In the genomic region with DNA sequence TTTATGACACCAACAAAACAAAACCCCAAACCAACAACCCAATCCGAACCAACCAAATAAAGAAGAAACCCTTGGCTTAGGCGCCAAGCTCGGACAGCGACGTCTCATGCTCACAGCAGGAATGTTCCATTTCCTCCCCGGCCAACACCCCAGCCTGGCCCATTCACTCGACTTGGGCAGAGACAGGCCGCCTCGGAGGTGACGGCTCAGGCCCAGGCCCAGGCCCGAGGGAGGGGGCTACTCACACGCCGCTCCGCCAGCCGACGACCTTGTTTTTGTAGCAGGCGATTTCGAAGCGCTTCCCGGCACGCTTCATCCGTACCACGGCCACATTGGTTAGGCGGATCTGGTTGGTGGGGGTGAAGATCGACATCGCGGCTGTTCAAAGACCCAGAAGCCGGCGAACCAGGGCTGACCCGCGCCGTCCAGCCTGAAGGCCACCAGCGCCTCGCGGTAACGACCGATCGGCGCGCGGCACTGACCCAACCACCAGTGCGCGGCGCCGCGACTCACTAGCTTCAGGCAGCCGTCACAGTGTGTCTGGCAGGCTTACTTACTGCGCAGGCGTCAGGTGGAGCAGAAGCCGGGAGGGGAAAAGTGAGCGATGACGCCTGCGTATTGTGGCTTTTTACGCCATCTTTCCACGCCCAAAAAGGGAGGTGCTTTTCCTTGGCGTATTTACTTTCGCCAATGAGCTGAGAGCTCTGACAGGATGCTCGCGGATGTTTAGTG, we compare ENCODE assay signal across 8 cellular contexts. TPM values are rescaled to one million over a fixed set of nuclear protein-coding genes. Genes with fewer than 3 reads are reported as not detected.
A peak's percentile ranks its signal among the peaks of the same experiment; 100 is the strongest.
DNase-seq lines count a peak whose midpoint lies in the region; ATAC-seq and TF ChIP-seq lines count a peak whose summit lies in the region.
"Not testable (repeated sequence)": the region's sequence is repeated elsewhere in the genome, so short reads cannot be mapped to it uniquely, and the experiment has no call there.

A gene (minus strand): TSS at position 542 of the 732 bp plus-strand sequence. CDS start 169 bp downstream, at position 373.

- peak; percentile 45 for TF ChIP-seq CTCF in RWPE2 (IDR thresholded peaks at IDR 0.05; ENCODE audit: poor library complexity, severe bottlenecking)
- TF ChIP-seq CTCF in fibroblast of mammary gland (conservative IDR thresholded peaks at IDR 0.05; ENCODE audit: control insufficient read depth, insufficient read depth, low read depth, low read length), result not testable (repeated sequence)

- intact Hi-C loops in activated T-helper 2 cell treated with anti-CD3 and anti-CD28 coated beads, Interferon-gamma antibody, Interleukin-2, Interleukin-4, amounts not matched to agents 10 μg/mL and 5 μg/mL and 100 μg/mL, durations not matched to agents 14 hours and 24 hours and 36 hours (cut with micrococcal nuclease), result loop anchor here (2.0 to 10.0 kb wide), 4 partner anchors 150 to 1123 kb away; a partner anchor contains a TSS

- not testable (repeated sequence) for H3K4me1 ChIP-seq in RWPE2 (ENCODE audit: insufficient read depth, poor library complexity, severe bottlenecking)

- H3K9me3 ChIP-seq in RWPE2 (ENCODE audit: severe bottlenecking), result not testable (repeated sequence)

- H3K9me3 Mint-ChIP-seq in activated T-helper 2 cell treated with anti-CD3 and anti-CD28 coated beads, Interferon-gamma antibody, Interleukin-2, Interleukin-4, amounts not matched to agents 10 μg/mL and 5 μg/mL and 100 μg/mL, durations not matched to agents 14 hours and 24 hours and 36 hours; naive thymus-derived CD8-positive, alpha-beta T cell: not testable (repeated sequence)

- H3K4me3 ChIP-seq in RWPE2 (ENCODE audit: severe bottlenecking), result peak within 1 kb of the TSS; percentile 60
- peak within 1 kb of the TSS; percentile 65 for H3K4me3 ChIP-seq in fibroblast of mammary gland (ENCODE audit: control insufficient read depth, low read depth, low read length)

- peak; percentile 99 for DNase-seq in EH (ENCODE audit: low read depth)
- peak; percentile 99 for DNase-seq in H4 (ENCODE audit: low spot score)
- peak; percentile 100 for DNase-seq in LoVo (ENCODE audit: low spot score)
- DNase-seq in RWPE2 (ENCODE audit: low spot score), result peak; percentile 95
- peak; percentile 94 for DNase-seq in activated T-helper 2 cell treated with anti-CD3 and anti-CD28 coated beads, Interferon-gamma antibody, Interleukin-2, Interleukin-4, amounts not matched to agents 10 μg/mL and 5 μg/mL and 100 μg/mL, durations not matched to agents 14 hours and 24 hours and 36 hours (ENCODE audit: low spot score)
- DNase-seq in fibroblast of mammary gland (ENCODE audit: low read depth), result peak; percentile 99
- peak; percentile 77 to 97 (median 94) for DNase-seq in naive thymus-derived CD8-positive, alpha-beta T cell
- DNase-seq in stimulated activated naive CD4-positive, alpha-beta T cell (lab: John Stamatoyannopoulos, UW), result peak; percentile 78 to 96 (median 94)

- H3K27me3 Mint-ChIP-seq in activated T-helper 2 cell treated with anti-CD3 and anti-CD28 coated beads, Interferon-gamma antibody, Interleukin-2, Interleukin-4, amounts not matched to agents 10 μg/mL and 5 μg/mL and 100 μg/mL, durations not matched to agents 14 hours and 24 hours and 36 hours (ENCODE audit: low read depth); naive thymus-derived CD8-positive, alpha-beta T cell: not testable (repeated sequence)

- POLR2A ChIA-PET in naive thymus-derived CD8-positive, alpha-beta T cell (lab: Charles Lee), result interaction anchor here (1.0 to 3.2 kb wide), 8 partner anchors 11 to 881 kb away, joined by 3 to 28 read pairs (median 6); a partner anchor contains a TSS

- peak within 1 kb of the TSS; percentile 100 for H3K27ac Mint-ChIP-seq in activated T-helper 2 cell treated with anti-CD3 and anti-CD28 coated beads, Interferon-gamma antibody, Interleukin-2, Interleukin-4, amounts not matched to agents 10 μg/mL and 5 μg/mL and 100 μg/mL, durations not matched to agents 14 hours and 24 hours and 36 hours
- H3K27ac Mint-ChIP-seq in naive thymus-derived CD8-positive, alpha-beta T cell, result peak within 1 kb of the TSS; percentile 96 to 100 (median 99)

- peaks cover 37% of the 10 kb centered on the region for H3K36me3 Mint-ChIP-seq in activated T-helper 2 cell treated with anti-CD3 and anti-CD28 coated beads, Interferon-gamma antibody, Interleukin-2, Interleukin-4, amounts not matched to agents 10 μg/mL and 5 μg/mL and 100 μg/mL, durations not matched to agents 14 hours and 24 hours and 36 hours (ENCODE audit: low read depth)
- peaks cover 4 to 55% (median 17%) of the 10 kb centered on the region in 3 donors for H3K36me3 Mint-ChIP-seq in naive thymus-derived CD8-positive, alpha-beta T cell

- H3K36me3 ChIP-seq in RWPE2 (ENCODE audit: low read depth), result peaks cover 30% of the 10 kb centered on the region

- peak within 1 kb of the TSS; percentile 100 for H3K4me3 Mint-ChIP-seq in activated T-helper 2 cell treated with anti-CD3 and anti-CD28 coated beads, Interferon-gamma antibody, Interleukin-2, Interleukin-4, amounts not matched to agents 10 μg/mL and 5 μg/mL and 100 μg/mL, durations not matched to agents 14 hours and 24 hours and 36 hours (ENCODE audit: low read depth)
- peak within 1 kb of the TSS; percentile 83 to 100 (median 100) for H3K4me3 Mint-ChIP-seq in naive thymus-derived CD8-positive, alpha-beta T cell

- not testable (repeated sequence) for H3K4me1 Mint-ChIP-seq in activated T-helper 2 cell treated with anti-CD3 and anti-CD28 coated beads, Interferon-gamma antibody, Interleukin-2, Interleukin-4, amounts not matched to agents 10 μg/mL and 5 μg/mL and 100 μg/mL, durations not matched to agents 14 hours and 24 hours and 36 hours (ENCODE audit: low read depth)
- H3K4me1 Mint-ChIP-seq in naive thymus-derived CD8-positive, alpha-beta T cell, result peaks cover 12 to 38% (median 27%) of the 10 kb centered on the region in 4 donors

- H3K27ac ChIP-seq in RWPE2 (ENCODE audit: poor library complexity, severe bottlenecking), result peak within 1 kb of the TSS; percentile 83

- peak; percentile 52 for ATAC-seq in RWPE2 (ENCODE audit: low read depth)
- peak; percentile 55 to 61 for ATAC-seq in naive thymus-derived CD8-positive, alpha-beta T cell

- not testable (repeated sequence) for H3K27me3 ChIP-seq in RWPE2 (ENCODE audit: insufficient read depth, poor library complexity, severe bottlenecking)

RNA-seq across cellular contexts. Expression of the gene that starts here (rescaled TPM):
- 62.8 and 76.6 TPM in 2 replicates for total RNA-seq in H4 (2014; rRNA removed; shearing (Covaris generic))
- total RNA-seq in activated T-helper 2 cell treated with anti-CD3 and anti-CD28 coated beads, Interferon-gamma antibody, Interleukin-2, Interleukin-4, amounts not matched to agents 10 μg/mL and 5 μg/mL and 100 μg/mL, durations not matched to agents 14 hours and 24 hours and 36 hours, result 56.2 and 57.4 TPM in 2 replicates
- total RNA-seq in naive thymus-derived CD8-positive, alpha-beta T cell, result 100 to 1,000 TPM in 1 of 2 experiments, 10 to 100 TPM in 1; 95.7 to 102 TPM
- polyA plus RNA-seq in naive thymus-derived CD8-positive, alpha-beta T cell, result 10 to 100 TPM; 65.1 to 82.1 (median 75.7) TPM

Comparison
In these comparisons a context has a peak if more than half of its experiments do, and no peak if none do; other contexts are left out.
1. Peak in every context shown above with its lines: DNase-seq, ATAC-seq, H3K4me3 ChIP-seq and H3K27ac ChIP-seq.